In the genomic region with DNA sequence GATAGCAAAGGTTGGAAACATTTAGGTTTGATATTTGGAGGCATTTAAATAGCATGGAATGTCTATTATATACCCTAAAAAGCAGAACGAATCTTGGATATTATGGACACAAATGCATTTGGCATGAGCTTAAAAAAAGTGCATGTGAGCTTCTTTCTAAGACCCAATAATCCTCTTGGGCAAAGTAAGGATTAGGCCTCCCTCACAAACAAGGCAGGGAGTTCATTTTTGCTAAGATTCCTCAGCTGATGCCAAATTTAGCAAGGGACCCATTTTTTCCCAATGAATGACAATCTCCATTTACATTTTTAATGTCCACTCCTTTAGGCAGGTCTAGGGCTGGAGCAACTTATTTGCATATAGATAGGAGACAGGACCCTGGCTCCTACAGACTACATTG, we compare ENCODE assay signal across 16 cellular contexts.
DNase-seq lines count a peak whose midpoint lies in the region; ATAC-seq, FAIRE-seq and TF ChIP-seq lines count a peak whose summit lies in the region.
"Had no signal": no experiment of that assay in that cellular context is flagged by ENCODE, and none has a peak within 500 bp of the region (broad histone marks: within the 10 kb centered on the region; RNA-seq: fewer than 3 reads in every experiment).

No MANE protein-coding gene starts in this region.

- intact Hi-C loops in sciatic nerve (cut with DNase I), result no loop called here

- H3K27ac Mint-ChIP-seq in endodermal cell, result peak overlapping the region; percentile 18
- H3K27ac Mint-ChIP-seq: CD14-positive monocyte; CD8-positive, alpha-beta T cell had no signal

- H3K27ac ChIP-seq in endodermal cell (ENCODE audit: low read depth, low read length), result no peak overlapping the region

- H3K27me3 Mint-ChIP-seq in endodermal cell (ENCODE audit: insufficient read depth), result no peaks in the 10 kb centered on the region

- peaks cover 50% of the 10 kb centered on the region for H3K4me1 ChIP-seq in HAP-1
- peaks cover 27% of the 10 kb centered on the region for H3K4me1 ChIP-seq in endodermal cell (ENCODE audit: control insufficient read depth, insufficient read depth, low read length)
- H3K4me1 ChIP-seq in BE2C, result peaks cover 20% of the 10 kb centered on the region

- H3K9me3 ChIP-seq in HAP-1, result no peaks in the 10 kb centered on the region
- H3K9me3 ChIP-seq in endodermal cell (ENCODE audit: control insufficient read depth, low read length), result no peaks in the 10 kb centered on the region
- H3K9me3 ChIP-seq in BE2C, result no peaks in the 10 kb centered on the region
- H3K9me3 ChIP-seq: A549 had no signal

- FAIRE-seq in D721Med (lab: Jason Lieb, UNC), result peak; percentile 96
- FAIRE-seq: A549, K562 had no signal

- 89 to 100% methylated on average over 1 of the region's 1 CpG for WGBS in endodermal cell (ENCODE audit: insufficient coverage in 1 of 2, insufficient read length in 1 of 2), 2 experiments

- TF ChIP-seq CTCF in D721Med (IDR thresholded peaks at IDR 0.05; ENCODE audit: insufficient read depth, missing control alignments) (no peak), endodermal cell (conservative IDR thresholded peaks at IDR 0.05) (no peak), BE2C (IDR thresholded peaks at IDR 0.05; ENCODE audit: low read depth, low read length) (no peak)

- H3K36me3 ChIP-seq in HAP-1 (replicated peaks), result no peaks in the 10 kb centered on the region
- H3K36me3 ChIP-seq in endodermal cell (ENCODE audit: control insufficient read depth, insufficient read depth, low read length), result no peaks in the 10 kb centered on the region
- H3K36me3 ChIP-seq in BE2C, result no peaks in the 10 kb centered on the region

- H3K36me3 Mint-ChIP-seq in endodermal cell (ENCODE audit: low read depth), result no peaks in the 10 kb centered on the region
- H3K36me3 Mint-ChIP-seq: CD14-positive monocyte; CD8-positive, alpha-beta T cell had no signal

- H3K27me3 ChIP-seq in HAP-1 (ENCODE audit: low read depth), result no peaks in the 10 kb centered on the region
- H3K27me3 ChIP-seq in endodermal cell (ENCODE audit: control insufficient read depth, insufficient read depth, low read length, poor library complexity, severe bottlenecking), result no peaks in the 10 kb centered on the region
- H3K27me3 ChIP-seq in BE2C, result no peaks in the 10 kb centered on the region

- no peak overlapping the region for H3K4me3 Mint-ChIP-seq in endodermal cell
- H3K4me3 Mint-ChIP-seq: CD14-positive monocyte; CD8-positive, alpha-beta T cell; HFFc6 had no signal

- H3K4me1 Mint-ChIP-seq in endodermal cell, result peaks cover 69% of the 10 kb centered on the region
- H3K4me1 Mint-ChIP-seq: CD14-positive monocyte had no signal

- ATAC-seq in sciatic nerve, result no peak
- ATAC-seq: A549; CD8-positive, alpha-beta T cell; K562 had no signal

- DNase-seq in D721Med (ENCODE audit: insufficient read length, low spot score), result no peak
- DNase-seq in HAP-1 (ENCODE audit: low spot score in 2 of 2), result peak; percentile 16 to 53
- peak; percentile 63 for DNase-seq in NCI-H82 (lab: John Stamatoyannopoulos, UW)
- no peak for DNase-seq in endodermal cell
- DNase-seq in HT-29 (ENCODE audit: low spot score), result no peak
- DNase-seq in sciatic nerve (ENCODE audit: low spot score), result no peak
- no peak for DNase-seq in BE2C
- DNase-seq in stimulated activated CD4-positive, alpha-beta T cell treated with anti-CD3 and anti-CD28 coated beads, Interleukin-4, amount 100 ng/mL, for 24 hours, result no peak
- DNase-seq: CD8-positive, alpha-beta T cell; COR-L47; DMS53; HCEC 1CT; HFFc6 had no signal

- no peak overlapping the region for H3K9ac ChIP-seq in endodermal cell (ENCODE audit: extremely low read depth, low read length, poor library complexity, severe bottlenecking)

- H3K4me3 ChIP-seq in HAP-1 (no peak overlapping the region), endodermal cell (ENCODE audit: low read length) (no peak overlapping the region), BE2C (ENCODE audit: low read depth, low read length) (no peak overlapping the region)
- H3K4me3 ChIP-seq: A549, K562 had no signal

- in situ Hi-C loops in HAP-1 (cut with MboI; ENCODE audit: low sequenced_read_pairs), result no loop called here

- no peaks in the 10 kb centered on the region for H3K9me3 Mint-ChIP-seq in endodermal cell
- H3K9me3 Mint-ChIP-seq: CD8-positive, alpha-beta T cell; HFFc6 had no signal

Comparison
In these comparisons a context has a peak if more than half of its experiments do, and no peak if none do; other contexts are left out.
1. DNase-seq: peak in HAP-1 (2 of 2) and NCI-H82 (single experiment); none in D721Med (single experiment), endodermal cell (single experiment), HT-29 (single experiment), sciatic nerve (single experiment), BE2C (single experiment) and stimulated activated CD4-positive, alpha-beta T cell treated with anti-CD3 and anti-CD28 coated beads, Interleukin-4, amount 100 ng/mL, for 24 hours (single experiment).